ENCODE assay signal across 9 cellular contexts in the genomic region with DNA sequence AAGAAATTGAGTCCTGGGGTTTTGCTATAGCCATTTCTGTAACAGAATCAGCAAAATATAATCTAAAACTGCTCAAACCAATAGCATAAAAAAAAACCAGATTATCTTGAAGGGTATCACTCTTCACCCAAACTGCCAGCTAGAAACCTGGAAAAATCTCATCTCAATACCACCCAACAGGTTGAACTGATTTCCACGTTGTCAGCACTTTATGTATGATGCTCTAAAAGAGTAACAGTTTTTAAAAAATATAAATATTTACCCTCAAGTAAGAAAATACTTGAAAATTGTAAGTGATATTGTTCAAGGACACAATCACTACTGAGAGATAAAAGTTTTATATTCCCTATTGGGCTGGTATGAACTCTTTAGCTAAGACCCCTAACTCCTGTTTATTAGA.
"Had no signal": no experiment of that assay in that cellular context is flagged by ENCODE, and none has a peak within 500 bp of the region (broad histone marks: within the 10 kb centered on the region; RNA-seq: fewer than 3 reads in every experiment).

No MANE protein-coding gene starts in this region.

- H3K27ac Mint-ChIP-seq: HFFc6, IgD-negative memory B cell had no signal

- ATAC-seq: HCT116 had no signal

- H3K4me1 ChIP-seq: HAP-1 had no signal

- H2AFZ ChIP-seq: GM23248 had no signal

- H3K36me3 ChIP-seq: HAP-1 had no signal

- H3K36me3 Mint-ChIP-seq: IgD-negative memory B cell had no signal

- H3K4me3 Mint-ChIP-seq: HFFc6, IgD-negative memory B cell had no signal

- H3K27ac ChIP-seq: GM23248, HL-60 had no signal

- H3K9ac ChIP-seq: GM23248 had no signal

- H3K9me3 ChIP-seq: HAP-1 had no signal

- H3K4me3 ChIP-seq: GM23248, HAP-1 had no signal

- DNase-seq: GM23248, GOT3, H7, HFFc6, KG1 had no signal

- H3K27me3 Mint-ChIP-seq: IgD-negative memory B cell had no signal

- H3K4me1 Mint-ChIP-seq: IgD-negative memory B cell had no signal
